34 cellular contexts compared by ENCODE assay signal in the genomic region with DNA sequence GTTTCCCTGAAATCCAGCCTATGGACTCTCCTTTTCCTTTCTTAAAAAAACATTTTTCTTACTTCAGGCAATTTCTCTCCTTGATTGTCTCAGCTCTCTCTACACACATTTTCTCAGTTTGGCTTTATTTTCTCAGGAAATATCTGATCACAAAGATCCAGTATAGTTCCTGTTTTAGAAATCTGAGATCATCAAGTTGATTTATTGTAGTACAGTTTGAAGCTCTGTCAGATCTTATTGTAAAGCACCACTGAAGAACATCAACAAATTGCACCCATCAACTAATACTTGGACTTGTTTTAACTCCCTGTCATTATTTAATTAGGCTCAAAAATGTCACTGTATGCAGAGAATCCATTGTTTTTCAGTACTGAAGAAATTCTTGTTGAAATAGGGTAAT.
DNase-seq lines count a peak whose midpoint lies in the region; ATAC-seq and TF ChIP-seq lines count a peak whose summit lies in the region.
"Had no signal": no experiment of that assay in that cellular context is flagged by ENCODE, and none has a peak within 500 bp of the region (broad histone marks: within the 10 kb centered on the region; RNA-seq: fewer than 3 reads in every experiment).

No MANE protein-coding gene starts in this region.

- H3K79me2 ChIP-seq in ACC112 (ENCODE audit: control insufficient read depth, insufficient read depth, low read length, unreplicated experiment) (peaks cover 95% of the 10 kb centered on the region), osteoblast (ENCODE audit: insufficient read depth, low read length) (peaks cover 69% of the 10 kb centered on the region)

- H3K4me1 Mint-ChIP-seq in glutamatergic neuron (ENCODE audit: low read depth, unreplicated experiment): no peaks in the 10 kb centered on the region
- H3K4me1 Mint-ChIP-seq: activated CD4-positive, alpha-beta T cell treated with anti-CD3 and anti-CD28 coated beads, Interleukin-2, amount 10 ng/mL, durations not matched to agents 24 days and 14 days; activated naive CD4-positive, alpha-beta T cell treated with anti-CD3 and anti-CD28 coated beads, Interleukin-2, amount 50 U/mL, for 24 hours; CD4-positive, CD25-positive, alpha-beta regulatory T cell; naive thymus-derived CD4-positive, alpha-beta T cell had no signal

- H3K4me1 ChIP-seq in ACC112 (ENCODE audit: control insufficient read depth, insufficient read depth, low read length, unreplicated experiment): peaks cover 77% of the 10 kb centered on the region
- peaks cover 11% of the 10 kb centered on the region for H3K4me1 ChIP-seq in IMR-90 (ENCODE audit: control insufficient read depth, insufficient read depth, low read length)
- H3K4me1 ChIP-seq in osteoblast (ENCODE audit: insufficient read depth, low read length): peaks cover 51% of the 10 kb centered on the region
- H3K4me1 ChIP-seq: breast epithelium, prostate gland, right lobe of liver had no signal

- H2AK9ac ChIP-seq in IMR-90 (replicated peaks; ENCODE audit: low read depth, low read length, poor library complexity): no peak overlapping the region

- no peak for TF ChIP-seq CTCF in IMR-90 (conservative IDR thresholded peaks at IDR 0.05; ENCODE audit: low read depth, low read length)
- no peak for TF ChIP-seq CTCF in osteoblast (IDR thresholded peaks at IDR 0.05; ENCODE audit: extremely low read depth, low read depth, low read length)
- no peak for TF ChIP-seq CTCF in glutamatergic neuron (IDR thresholded peaks at IDR 0.05; ENCODE audit: partially characterized antibody, unreplicated experiment)

- dilution Hi-C loops in IMR-90 (cut with HindIII; ENCODE audit: low sequenced_read_pairs, unreplicated experiment): no loop called here

- BruUV-seq in IMR-90 (replicated peaks; lab: Mats Ljungman, UMichigan): no TSS peak

- no peak overlapping the region for H3K9ac ChIP-seq in IMR-90 (ENCODE audit: low read depth, low read length)

- H4K5ac ChIP-seq in IMR-90 (ENCODE audit: low read depth, low read length): no peak overlapping the region

- no peak overlapping the region for H3K4ac ChIP-seq in IMR-90 (ENCODE audit: low read depth, low read length)

- H3K27ac ChIP-seq in ACC112 (ENCODE audit: low read depth, low read length) (peak overlapping the region; percentile 86), IMR-90 (ENCODE audit: insufficient read depth, low read length) (no peak overlapping the region), osteoblast (ENCODE audit: low read depth, low read length) (peak overlapping the region; percentile 61)
- H3K27ac ChIP-seq: breast epithelium, prostate gland, right lobe of liver, upper lobe of left lung, WERI-Rb-1 had no signal

- H4K91ac ChIP-seq in IMR-90 (ENCODE audit: insufficient read depth, low read depth, low read length): no peak overlapping the region

- TF ChIP-seq RAD21 in IMR-90 (IDR thresholded peaks at IDR 0.05; ENCODE audit: low read length): no peak

- H2AK5ac ChIP-seq in IMR-90 (ENCODE audit: low read depth, low read length): no peak overlapping the region

- H3K36me3 ChIP-seq in ACC112 (ENCODE audit: insufficient read depth, low read length) (peaks cover 6% of the 10 kb centered on the region; the same call in 1 of the 2 replicates), IMR-90 (ENCODE audit: control insufficient read depth, insufficient read depth, low read length) (no peaks in the 10 kb centered on the region), osteoblast (ENCODE audit: insufficient read depth, low read length) (no peaks in the 10 kb centered on the region)
- H3K36me3 ChIP-seq: breast epithelium, prostate gland, right lobe of liver, upper lobe of left lung, WERI-Rb-1 had no signal

- no peak overlapping the region; the same call in 1 of the 2 replicates for H3K4me2 ChIP-seq in IMR-90 (ENCODE audit: low read depth, low read length)
- peak overlapping the region; percentile 9 for H3K4me2 ChIP-seq in osteoblast (ENCODE audit: insufficient read depth, low read length)

- H3K27me3 Mint-ChIP-seq in glutamatergic neuron (ENCODE audit: unreplicated experiment): no peaks in the 10 kb centered on the region
- H3K27me3 Mint-ChIP-seq: activated CD4-positive, alpha-beta T cell treated with anti-CD3 and anti-CD28 coated beads, Interleukin-2, amount 10 ng/mL, durations not matched to agents 24 days and 14 days; activated naive CD4-positive, alpha-beta T cell treated with anti-CD3 and anti-CD28 coated beads, Interleukin-2, amount 50 U/mL, for 24 hours; CD4-positive, CD25-positive, alpha-beta regulatory T cell had no signal

- no peak overlapping the region for H3K56ac ChIP-seq in IMR-90 (ENCODE audit: extremely low read depth, insufficient read depth, low read length)

- H2AFZ ChIP-seq in ACC112 (ENCODE audit: low read length, unreplicated experiment) (no peak overlapping the region), IMR-90 (replicated peaks; ENCODE audit: low read length, poor library complexity) (no peak overlapping the region), osteoblast (ENCODE audit: low read length) (no peak overlapping the region)

- H3K23ac ChIP-seq in IMR-90 (ENCODE audit: low read depth, low read length): peak overlapping the region; percentile 20; the same call in 1 of the 2 replicates

- H4K20me1 ChIP-seq in IMR-90 (ENCODE audit: insufficient read depth, low read length): no peaks in the 10 kb centered on the region
- no peaks in the 10 kb centered on the region for H4K20me1 ChIP-seq in osteoblast (ENCODE audit: insufficient read depth, low read length)

- H2BK5ac ChIP-seq in IMR-90 (ENCODE audit: low read depth, low read length, poor library complexity, severe bottlenecking): peak overlapping the region; percentile 4

- POLR2A ChIA-PET in IMR-90 (lab: Charles Lee; ENCODE audit: unreplicated experiment): no interaction called here

- no peak overlapping the region for H3K4me3 Mint-ChIP-seq in glutamatergic neuron (ENCODE audit: unreplicated experiment)
- H3K4me3 Mint-ChIP-seq: activated CD4-positive, alpha-beta T cell treated with anti-CD3 and anti-CD28 coated beads, Interleukin-2, amount 10 ng/mL, durations not matched to agents 24 days and 14 days; activated naive CD4-positive, alpha-beta T cell treated with anti-CD3 and anti-CD28 coated beads, Interleukin-2, amount 50 U/mL, for 24 hours; naive thymus-derived CD4-positive, alpha-beta T cell had no signal

- no peak overlapping the region for H3K14ac ChIP-seq in IMR-90 (replicated peaks; ENCODE audit: low read depth, low read length)

- no peak for TF ChIP-seq POLR2A in IMR-90 (IDR thresholded peaks at IDR 0.05; ENCODE audit: low read depth, low read length)

- H3K9me3 Mint-ChIP-seq in glutamatergic neuron (ENCODE audit: unreplicated experiment): no peaks in the 10 kb centered on the region
- H3K9me3 Mint-ChIP-seq: activated CD4-positive, alpha-beta T cell treated with anti-CD3 and anti-CD28 coated beads, Interleukin-2, amount 10 ng/mL, durations not matched to agents 24 days and 14 days; activated naive CD4-positive, alpha-beta T cell treated with anti-CD3 and anti-CD28 coated beads, Interleukin-2, amount 50 U/mL, for 24 hours had no signal

- intact Hi-C loops in IMR-90 (cut with micrococcal nuclease): no loop called here

- H3K79me1 ChIP-seq in IMR-90 (ENCODE audit: low read depth in 1 of 2, low read length in 2 of 2): peaks cover 29 to 54% of the 10 kb centered on the region in 2 experiments

- H4K8ac ChIP-seq in IMR-90 (ENCODE audit: low read depth in 2 of 2, low read length in 2 of 2): no peak overlapping the region

- H2BK20ac ChIP-seq in IMR-90 (ENCODE audit: low read depth, low read length): no peak overlapping the region

- H3K4me3 ChIP-seq in ACC112 (ENCODE audit: low read depth, low read length) (peak overlapping the region; percentile 12; the same call in 1 of the 2 replicates), IMR-90 (ENCODE audit: insufficient read depth, low read depth, low read length) (no peak overlapping the region), osteoblast (ENCODE audit: insufficient read depth, low read length) (no peak overlapping the region)
- H3K4me3 ChIP-seq: breast epithelium, prostate gland, right lobe of liver, upper lobe of left lung had no signal

- H3K18ac ChIP-seq in IMR-90 (ENCODE audit: low read depth, low read length): no peak overlapping the region

- no peak for ATAC-seq in IMR-90 (ENCODE audit: low read depth)
- no peak for ATAC-seq in activated CD4-positive, CD25-positive, alpha-beta regulatory T cell treated with anti-CD3 and anti-CD28 coated beads, Interleukin-2, amount 50 U/mL, for 24 hours
- ATAC-seq: left ventricle myocardium superior; naive thymus-derived CD4-positive, alpha-beta T cell; right lobe of liver had no signal

- H2BK15ac ChIP-seq in IMR-90 (ENCODE audit: low read depth, low read length): no peak overlapping the region

- H2BK120ac ChIP-seq in IMR-90 (ENCODE audit: low read depth, low read length): no peak overlapping the region

- H3K36me3 Mint-ChIP-seq in glutamatergic neuron (ENCODE audit: unreplicated experiment): no peaks in the 10 kb centered on the region
- H3K36me3 Mint-ChIP-seq: activated naive CD4-positive, alpha-beta T cell treated with anti-CD3 and anti-CD28 coated beads, Interleukin-2, amount 50 U/mL, for 24 hours; CD4-positive, CD25-positive, alpha-beta regulatory T cell; naive thymus-derived CD4-positive, alpha-beta T cell had no signal

- CTCF ChIA-PET in IMR-90 (lab: Yijun Ruan, JAX): interaction anchor here (0.6 to 1.7 kb wide), 2 partner anchors 45 to 234 kb away, joined by 4 to 5 read pairs; no protein-coding TSS in a partner anchor

- no peak overlapping the region for H3K27ac Mint-ChIP-seq in glutamatergic neuron (ENCODE audit: unreplicated experiment)
- H3K27ac Mint-ChIP-seq: activated CD4-positive, alpha-beta T cell treated with anti-CD3 and anti-CD28 coated beads, Interleukin-2, amount 10 ng/mL, durations not matched to agents 24 days and 14 days; activated naive CD4-positive, alpha-beta T cell treated with anti-CD3 and anti-CD28 coated beads, Interleukin-2, amount 50 U/mL, for 24 hours; CD4-positive, CD25-positive, alpha-beta regulatory T cell; naive thymus-derived CD4-positive, alpha-beta T cell had no signal

- H3K9me3 ChIP-seq in IMR-90 (ENCODE audit: control insufficient read depth, insufficient read depth, low read length): no peaks in the 10 kb centered on the region
- H3K9me3 ChIP-seq in osteoblast (ENCODE audit: low read depth, low read length): no peaks in the 10 kb centered on the region
- H3K9me3 ChIP-seq: breast epithelium, prostate gland, right lobe of liver, upper lobe of left lung had no signal

- H3K9me1 ChIP-seq in IMR-90 (ENCODE audit: insufficient read depth, low read length): peaks cover 7% of the 10 kb centered on the region

- H3K27me3 ChIP-seq in ACC112 (ENCODE audit: insufficient read depth, low read length): no peaks in the 10 kb centered on the region
- no peaks in the 10 kb centered on the region for H3K27me3 ChIP-seq in IMR-90 (ENCODE audit: control insufficient read depth, insufficient read depth, low read length)
- H3K27me3 ChIP-seq in osteoblast (ENCODE audit: insufficient read depth, low read length): no peaks in the 10 kb centered on the region
- H3K27me3 ChIP-seq: breast epithelium, right lobe of liver, upper lobe of left lung had no signal

- DNase-seq in IMR-90 (no peak), dermis blood vessel endothelial cell (peak; percentile 72), osteoblast (ENCODE audit: insufficient read length, low spot score, missing footprints) (no peak), NCI-H1694 treated with DMSO at 0.1 percent for 48 hours (lab: John Stamatoyannopoulos, UW) (no peak), NCI-H187 (lab: John Stamatoyannopoulos, UW) (no peak), glutamatergic neuron (no peak)
- DNase-seq: activated CD4-positive, alpha-beta T cell treated with anti-CD3 and anti-CD28 coated beads, Interleukin-2, amount 10 ng/mL, durations not matched to agents 24 days and 14 days; activated CD8-positive, alpha-beta memory T cell treated with anti-CD3 and anti-CD28 coated beads for 24 hours; activated T-cell treated with anti-CD3 and anti-CD28 coated beads for 4 hours; AML-193; amygdala; Calu3; CD4-positive, CD25-positive, alpha-beta regulatory T cell; DMS79; effector CD4-positive, alpha-beta T cell; GDM1; GOT3; head of caudate nucleus; islet precursor cell; KG1; left ventricle myocardium superior; MM.1S; naive thymus-derived CD4-positive, alpha-beta T cell; NCI-H748 treated with DMSO at 0.1 percent for 48 hours; right lobe of liver; stimulated activated CD4-positive, alpha-beta T cell treated with anti-CD3 and anti-CD28 coated beads, Interleukin-4, amount 100 ng/mL, for 24 hours; T1000; upper lobe of left lung; WERI-Rb-1 had no signal

- in situ Hi-C loops in IMR-90 (cut with MboI; ENCODE audit: low sequenced_read_pairs): no loop called here
